15 cellular contexts compared by ENCODE assay signal in the genomic region with DNA sequence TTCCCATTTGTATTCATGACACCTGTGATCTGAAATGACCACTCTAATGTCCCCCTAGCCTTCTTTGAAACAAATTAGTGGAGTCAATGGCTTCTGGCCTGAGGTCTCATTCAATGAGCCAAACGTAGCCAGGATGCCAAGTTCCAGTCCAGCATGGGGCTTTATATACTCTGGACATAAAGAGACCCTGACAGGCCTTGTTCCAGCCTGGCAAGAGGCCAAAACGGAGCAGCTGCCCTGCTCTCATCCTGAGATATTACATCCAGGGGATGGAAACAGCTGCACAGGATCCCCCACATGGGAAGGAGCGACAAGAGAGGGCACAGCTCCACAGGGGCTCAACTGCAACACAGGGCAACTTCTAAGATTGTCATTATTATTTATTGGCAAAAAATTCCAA.
"Had no signal": no experiment of that assay in that cellular context is flagged by ENCODE, and none has a peak within 500 bp of the region (broad histone marks: within the 10 kb centered on the region; RNA-seq: fewer than 3 reads in every experiment).

No MANE protein-coding gene starts in this region.

- DNase-seq: activated CD4-positive, alpha-beta memory T cell treated with anti-CD3 and anti-CD28 coated beads for 36 hours; activated CD8-positive, alpha-beta memory T cell treated with anti-CD3 and anti-CD28 coated beads, Interleukin-2, amount 10 ng/mL, durations not matched to agents 7 days and 5 days; activated effector memory CD4-positive, alpha-beta T cell treated with Interleukin-2 at 50 U/mL for 16 hours; activated naive CD4-positive, alpha-beta T cell treated with anti-CD3 and anti-CD28 coated beads, Interleukin-2, amount 50 U/mL, for 16 hours; activated T-cell treated with anti-CD3 and anti-CD28 coated beads, Interleukin-2, amount 50 U/mL, for 1 hour; heart right ventricle; lower lobe of right lung; posterior cingulate gyrus; stimulated activated CD4-positive, alpha-beta T cell treated with anti-CD3 and anti-CD28 coated beads, Interleukin-15, amount 100 ng/mL, for 24 hours; stimulated activated CD4-positive, alpha-beta T cell treated with anti-CD3 and anti-CD28 coated beads, Interleukin-4, amount 100 ng/mL, for 1 hour; stimulated activated naive CD4-positive, alpha-beta T cell; tibial artery; WERI-Rb-1 had no signal

- H3K27me3 ChIP-seq: gastroesophageal sphincter, tibial artery had no signal

- H3K4me1 ChIP-seq: gastroesophageal sphincter, heart right ventricle, lower lobe of right lung, tibial artery had no signal

- H3K4me3 Mint-ChIP-seq: activated CD4-positive, alpha-beta memory T cell treated with anti-CD3 and anti-CD28 coated beads for 36 hours; activated CD8-positive, alpha-beta memory T cell treated with anti-CD3 and anti-CD28 coated beads, Interleukin-2, amount 10 ng/mL, durations not matched to agents 7 days and 5 days had no signal

- H3K4me3 ChIP-seq: gastroesophageal sphincter, heart right ventricle, lower lobe of right lung, tibial artery had no signal

- H3K36me3 ChIP-seq: gastroesophageal sphincter, heart right ventricle, lower lobe of right lung, tibial artery, WERI-Rb-1 had no signal

- H3K27me3 Mint-ChIP-seq: activated CD8-positive, alpha-beta memory T cell treated with anti-CD3 and anti-CD28 coated beads, Interleukin-2, amount 10 ng/mL, durations not matched to agents 7 days and 5 days had no signal

- H3K27ac Mint-ChIP-seq: activated CD4-positive, alpha-beta memory T cell treated with anti-CD3 and anti-CD28 coated beads for 36 hours; activated CD8-positive, alpha-beta memory T cell treated with anti-CD3 and anti-CD28 coated beads, Interleukin-2, amount 10 ng/mL, durations not matched to agents 7 days and 5 days; nephron had no signal

- H3K4me1 Mint-ChIP-seq: activated CD8-positive, alpha-beta memory T cell treated with anti-CD3 and anti-CD28 coated beads, Interleukin-2, amount 10 ng/mL, durations not matched to agents 7 days and 5 days had no signal

- H3K36me3 Mint-ChIP-seq: activated CD4-positive, alpha-beta memory T cell treated with anti-CD3 and anti-CD28 coated beads for 36 hours; activated CD8-positive, alpha-beta memory T cell treated with anti-CD3 and anti-CD28 coated beads, Interleukin-2, amount 10 ng/mL, durations not matched to agents 7 days and 5 days had no signal

- H3K9me3 ChIP-seq: lower lobe of right lung had no signal

- H3K27ac ChIP-seq: gastroesophageal sphincter, heart right ventricle, lower lobe of right lung, tibial artery, WERI-Rb-1 had no signal
